In the genomic region with DNA sequence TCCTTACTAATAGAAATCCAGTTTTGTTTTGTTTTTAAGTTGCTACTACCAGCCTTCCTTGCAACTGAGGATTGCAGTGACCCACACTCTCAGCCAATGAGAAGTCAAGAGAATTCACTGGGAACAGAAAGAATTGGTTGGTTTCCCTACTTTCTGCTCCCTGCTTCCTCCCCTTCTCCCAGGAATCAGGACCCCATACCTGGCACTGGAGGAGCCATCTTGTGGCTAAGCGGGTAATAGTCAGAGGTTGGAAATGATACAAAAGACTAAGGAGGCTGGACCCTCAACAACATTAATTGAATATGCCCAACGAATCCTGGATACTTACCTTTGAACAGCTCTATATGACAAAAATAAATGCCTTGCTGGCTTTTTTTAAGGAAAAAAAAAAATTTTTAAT, we compare ENCODE assay signal across 16 cellular contexts. TPM values are rescaled to one million over a fixed set of nuclear protein-coding genes. Genes with fewer than 3 reads are reported as not detected.
"Had no signal": no experiment of that assay in that cellular context is flagged by ENCODE, and none has a peak within 500 bp of the region (broad histone marks: within the 10 kb centered on the region; RNA-seq: fewer than 3 reads in every experiment).

No MANE protein-coding gene starts in this region.

- H3K27ac ChIP-seq: parathyroid adenoma had no signal

- ATAC-seq: activated CD8-positive, alpha-beta memory T cell treated with anti-CD3 and anti-CD28 coated beads, Interleukin-2, amount 10 ng/mL, durations not matched to agents 7 days and 5 days; naive thymus-derived CD8-positive, alpha-beta T cell; stimulated activated memory B cell treated with anti-CD40 and anti-IgM and Interleukin-4, amounts not matched to agents 10 μg/mL and 1 μg/mL and 100 μg/mL, for 72 hours had no signal

- H3K4me1 ChIP-seq: parathyroid adenoma had no signal

- DNase-seq: activated CD4-positive, alpha-beta T cell treated with anti-CD3 and anti-CD28 coated beads, Interleukin-2, amount 50 U/mL, for 48 hours; activated CD8-positive, alpha-beta memory T cell treated with anti-CD3 and anti-CD28 coated beads, Interleukin-2, amount 10 ng/mL, durations not matched to agents 7 days and 5 days; activated naive CD4-positive, alpha-beta T cell treated with anti-CD3 and anti-CD28 coated beads for 36 hours; activated T-cell treated with anti-CD3 and anti-CD28 coated beads, Interleukin-2, amount 50 U/mL, for 1 hour; erythroblast; kidney glomerular epithelial cell; mesenchymal stem cell; naive thymus-derived CD8-positive, alpha-beta T cell; stimulated activated CD4-positive, alpha-beta T cell treated with anti-CD3 and anti-CD28 coated beads, Interleukin-2, amount 100 ng/mL, for 48 hours; T1000 had no signal

RNA-seq across cellular contexts. Expression of a gene that starts 6.3 kb away (rescaled TPM):
- total RNA-seq: activated CD8-positive, alpha-beta memory T cell treated with anti-CD3 and anti-CD28 coated beads, Interleukin-2, amount 10 ng/mL, durations not matched to agents 7 days and 5 days; activated naive CD4-positive, alpha-beta T cell treated with anti-CD3 and anti-CD28 coated beads for 36 hours; activated T-helper 2 cell treated with anti-CD3 and anti-CD28 coated beads, Interferon-gamma antibody, Interleukin-2, Interleukin-4, amounts not matched to agents 10 μg/mL and 5 μg/mL and 100 μg/mL, durations not matched to agents 14 hours and 24 hours and 36 hours; astrocyte; dermis microvascular lymphatic vessel endothelial cell had no signal

RNA-seq across cellular contexts. Expression of a gene that starts 6.7 kb away (rescaled TPM):
- total RNA-seq: activated CD8-positive, alpha-beta memory T cell treated with anti-CD3 and anti-CD28 coated beads, Interleukin-2, amount 10 ng/mL, durations not matched to agents 7 days and 5 days; activated naive CD4-positive, alpha-beta T cell treated with anti-CD3 and anti-CD28 coated beads for 36 hours; bronchial epithelial cell; dermis microvascular lymphatic vessel endothelial cell; naive thymus-derived CD8-positive, alpha-beta T cell had no signal

RNA-seq across cellular contexts. Expression of a gene that starts 45.5 kb away (rescaled TPM):
- total RNA-seq: activated CD8-positive, alpha-beta memory T cell treated with anti-CD3 and anti-CD28 coated beads, Interleukin-2, amount 10 ng/mL, durations not matched to agents 7 days and 5 days; activated naive CD4-positive, alpha-beta T cell treated with anti-CD3 and anti-CD28 coated beads for 36 hours; astrocyte; dermis microvascular lymphatic vessel endothelial cell; naive thymus-derived CD8-positive, alpha-beta T cell had no signal
- polyA plus RNA-seq: naive thymus-derived CD8-positive, alpha-beta T cell had no signal
